Comparison of ENCODE assay signal across 29 cellular contexts in genomic region chr4:158133551-158133950, GRCh38. TPM values are rescaled to one million over a fixed set of nuclear protein-coding genes. Genes with fewer than 3 reads are reported as not detected.
"Had no signal": no experiment of that assay in that cellular context is flagged by ENCODE, and none has a peak within 500 bp of the region (broad histone marks: within the 10 kb centered on the region; RNA-seq: fewer than 3 reads in every experiment).

No MANE protein-coding gene starts in this region.

- H3K36me3 ChIP-seq: breast epithelium had no signal

- H3K27me3 ChIP-seq: breast epithelium had no signal

- H3K9me3 Mint-ChIP-seq: activated B cell treated with CpG ODN at 0.5 μM for 24 hours; activated CD4-positive, alpha-beta memory T cell treated with anti-CD3 and anti-CD28 coated beads for 36 hours; activated CD4-positive, alpha-beta T cell treated with anti-CD3 and anti-CD28 coated beads, Interleukin-2, amount 10 ng/mL, durations not matched to agents 24 days and 14 days; activated naive CD4-positive, alpha-beta T cell treated with anti-CD3 and anti-CD28 coated beads, Interleukin-2, amount 10 ng/mL, durations not matched to agents 7 days and 5 days; activated naive CD8-positive, alpha-beta T cell treated with anti-CD3 and anti-CD28 coated beads for 36 hours; activated T-cell treated with anti-CD3 and anti-CD28 coated beads, Interleukin-2, amount 50 U/mL, for 4 hours; activated T-helper 17 cell treated with anti-CD3 and anti-CD28 coated beads, Interleukin-2, amount 50 U/mL, for 72 hours; IgD-negative memory B cell had no signal

- H3K27ac Mint-ChIP-seq: activated B cell treated with CpG ODN at 0.5 μM for 24 hours; activated CD4-positive, alpha-beta memory T cell treated with anti-CD3 and anti-CD28 coated beads for 36 hours; activated CD4-positive, alpha-beta T cell treated with anti-CD3 and anti-CD28 coated beads, Interleukin-2, amount 10 ng/mL, durations not matched to agents 24 days and 14 days; activated naive CD4-positive, alpha-beta T cell treated with anti-CD3 and anti-CD28 coated beads, Interleukin-2, amount 10 ng/mL, durations not matched to agents 7 days and 5 days; activated naive CD8-positive, alpha-beta T cell treated with anti-CD3 and anti-CD28 coated beads for 36 hours; activated T-helper 17 cell treated with anti-CD3 and anti-CD28 coated beads, Interleukin-2, amount 50 U/mL, for 72 hours; IgD-negative memory B cell; T-helper 17 cell had no signal

- DNase-seq: activated B cell treated with CpG ODN at 0.5 μM for 24 hours; activated CD4-positive, alpha-beta memory T cell treated with anti-CD3 and anti-CD28 coated beads for 36 hours; activated CD4-positive, alpha-beta T cell treated with anti-CD3 and anti-CD28 coated beads for 1 hour; activated CD4-positive, alpha-beta T cell treated with anti-CD3 and anti-CD28 coated beads, Interleukin-2, amount 10 ng/mL, durations not matched to agents 24 days and 14 days; activated CD8-positive, alpha-beta memory T cell treated with anti-CD3 and anti-CD28 coated beads for 24 hours; activated gamma-delta T cell; activated naive CD4-positive, alpha-beta T cell treated with anti-CD3 and anti-CD28 coated beads, Interleukin-2, amount 10 ng/mL, durations not matched to agents 7 days and 5 days; activated naive CD8-positive, alpha-beta T cell treated with anti-CD3 and anti-CD28 coated beads for 36 hours; activated T-cell treated with anti-CD3 and anti-CD28 coated beads, Interleukin-2, amount 50 U/mL, for 4 hours; anterior cingulate cortex; central memory CD4-positive, alpha-beta T cell; KG1; MM.1S; NCI-H1105; NCI-H1436; NCI-H187 treated with DMSO at 0.1 percent for 48 hours; NCI-H2081 treated with DMSO at 0.1 percent for 48 hours; NCI-H2171; NCI-H2227 treated with DMSO at 0.1 percent for 48 hours; NCI-H446 treated with DMSO at 0.1 percent for 48 hours; NCI-H524 treated with DMSO at 0.1 percent for 48 hours; NCI-H82; PC-3; SIG-M5; T-helper 17 cell; T1000 had no signal

- H3K4me3 Mint-ChIP-seq: activated B cell treated with CpG ODN at 0.5 μM for 24 hours; activated CD4-positive, alpha-beta memory T cell treated with anti-CD3 and anti-CD28 coated beads for 36 hours; activated CD4-positive, alpha-beta T cell treated with anti-CD3 and anti-CD28 coated beads, Interleukin-2, amount 10 ng/mL, durations not matched to agents 24 days and 14 days; activated naive CD4-positive, alpha-beta T cell treated with anti-CD3 and anti-CD28 coated beads, Interleukin-2, amount 10 ng/mL, durations not matched to agents 7 days and 5 days; activated naive CD8-positive, alpha-beta T cell treated with anti-CD3 and anti-CD28 coated beads for 36 hours; activated T-cell treated with anti-CD3 and anti-CD28 coated beads, Interleukin-2, amount 50 U/mL, for 4 hours; activated T-helper 17 cell treated with anti-CD3 and anti-CD28 coated beads, Interleukin-2, amount 50 U/mL, for 72 hours; IgD-negative memory B cell; T-helper 17 cell had no signal

- H3K9me3 ChIP-seq: breast epithelium had no signal

- H3K36me3 Mint-ChIP-seq: activated CD4-positive, alpha-beta memory T cell treated with anti-CD3 and anti-CD28 coated beads for 36 hours; activated naive CD4-positive, alpha-beta T cell treated with anti-CD3 and anti-CD28 coated beads, Interleukin-2, amount 10 ng/mL, durations not matched to agents 7 days and 5 days; activated naive CD8-positive, alpha-beta T cell treated with anti-CD3 and anti-CD28 coated beads for 36 hours; IgD-negative memory B cell had no signal

- H3K27me3 Mint-ChIP-seq: activated B cell treated with CpG ODN at 0.5 μM for 24 hours; activated CD4-positive, alpha-beta memory T cell treated with anti-CD3 and anti-CD28 coated beads for 36 hours; activated CD4-positive, alpha-beta T cell treated with anti-CD3 and anti-CD28 coated beads, Interleukin-2, amount 10 ng/mL, durations not matched to agents 24 days and 14 days; activated naive CD4-positive, alpha-beta T cell treated with anti-CD3 and anti-CD28 coated beads, Interleukin-2, amount 10 ng/mL, durations not matched to agents 7 days and 5 days; activated naive CD8-positive, alpha-beta T cell treated with anti-CD3 and anti-CD28 coated beads for 36 hours; activated T-helper 17 cell treated with anti-CD3 and anti-CD28 coated beads, Interleukin-2, amount 50 U/mL, for 72 hours; IgD-negative memory B cell; T-helper 17 cell had no signal

- H3K4me1 Mint-ChIP-seq: activated B cell treated with CpG ODN at 0.5 μM for 24 hours; activated CD4-positive, alpha-beta T cell treated with anti-CD3 and anti-CD28 coated beads, Interleukin-2, amount 10 ng/mL, durations not matched to agents 24 days and 14 days; activated naive CD4-positive, alpha-beta T cell treated with anti-CD3 and anti-CD28 coated beads, Interleukin-2, amount 10 ng/mL, durations not matched to agents 7 days and 5 days; activated naive CD8-positive, alpha-beta T cell treated with anti-CD3 and anti-CD28 coated beads for 36 hours; activated T-helper 17 cell treated with anti-CD3 and anti-CD28 coated beads, Interleukin-2, amount 50 U/mL, for 72 hours; IgD-negative memory B cell; T-helper 17 cell had no signal

- H3K27ac ChIP-seq: breast epithelium had no signal

- H3K4me1 ChIP-seq: breast epithelium had no signal

- H3K4me3 ChIP-seq: breast epithelium had no signal

- ATAC-seq: activated T-cell treated with anti-CD3 and anti-CD28 coated beads, Interleukin-2, amount 50 U/mL, for 4 hours; activated T-helper 17 cell treated with anti-CD3 and anti-CD28 coated beads, Interleukin-2, amount 50 U/mL, for 72 hours; PC-3; T-helper 17 cell had no signal

RNA-seq across cellular contexts. Expression of gene GASK1B, which starts 39.3 kb away (rescaled TPM):
- total RNA-seq: activated B cell treated with CpG ODN at 0.5 μM for 24 hours; activated CD4-positive, alpha-beta memory T cell treated with anti-CD3 and anti-CD28 coated beads for 36 hours; activated CD4-positive, alpha-beta T cell treated with anti-CD3 and anti-CD28 coated beads, Interleukin-2, amount 10 ng/mL, durations not matched to agents 24 days and 14 days; activated naive CD8-positive, alpha-beta T cell treated with anti-CD3 and anti-CD28 coated beads for 36 hours; activated T-helper 17 cell treated with anti-CD3 and anti-CD28 coated beads, Interleukin-2, amount 50 U/mL, for 72 hours had no signal
